12 cellular contexts compared by ENCODE assay signal in genomic region chr21:43855955-43856354, GRCh38.
"Had no signal": no experiment of that assay in that cellular context is flagged by ENCODE, and none has a peak within 500 bp of the region (broad histone marks: within the 10 kb centered on the region; RNA-seq: fewer than 3 reads in every experiment).

No MANE protein-coding gene starts in this region.

- ATAC-seq: WTC11 had no signal

- H3K9me3 Mint-ChIP-seq: activated T-cell treated with anti-CD3 and anti-CD28 coated beads, Interleukin-2, amount 50 U/mL, for 4 hours; stimulated activated effector memory CD8-positive, alpha-beta T cell treated with anti-CD3 and anti-CD28 coated beads, Interleukin-12 subunit alpha, Interleukin-12 subunit beta, amount 100 ng/mL, for 72 hours; WTC11 had no signal

- H3K27ac Mint-ChIP-seq: activated naive CD8-positive, alpha-beta T cell; WTC11 had no signal

- H3K4me3 Mint-ChIP-seq: activated naive CD8-positive, alpha-beta T cell; activated T-cell treated with anti-CD3 and anti-CD28 coated beads, Interleukin-2, amount 50 U/mL, for 4 hours; stimulated activated effector memory CD8-positive, alpha-beta T cell treated with anti-CD3 and anti-CD28 coated beads, Interleukin-12 subunit alpha, Interleukin-12 subunit beta, amount 100 ng/mL, for 72 hours; WTC11 had no signal

- H3K27me3 Mint-ChIP-seq: activated naive CD8-positive, alpha-beta T cell had no signal

- DNase-seq: activated gamma-delta T cell; activated T-cell treated with anti-CD3 and anti-CD28 coated beads, Interleukin-2, amount 50 U/mL, for 4 hours; amygdala; dermis blood vessel endothelial cell; effector memory CD4-positive, alpha-beta T cell; heart right ventricle; midbrain; stimulated activated CD4-positive, alpha-beta T cell treated with anti-CD3 and anti-CD28 coated beads, Interleukin-4, amount 100 ng/mL, for 24 hours; thyroid gland had no signal

- H3K36me3 Mint-ChIP-seq: activated naive CD8-positive, alpha-beta T cell; stimulated activated effector memory CD8-positive, alpha-beta T cell treated with anti-CD3 and anti-CD28 coated beads, Interleukin-12 subunit alpha, Interleukin-12 subunit beta, amount 100 ng/mL, for 72 hours; WTC11 had no signal
